Comparison of ENCODE assay signal across 11 cellular contexts in genomic region chr6:32179746-32180405, GRCh38. TPM values are rescaled to one million over a fixed set of nuclear protein-coding genes. Genes with fewer than 3 reads are reported as not detected.
DNase-seq lines count a peak whose midpoint lies in the region; ATAC-seq, FAIRE-seq and TF ChIP-seq lines count a peak whose summit lies in the region.
"Had no signal": no experiment of that assay in that cellular context is flagged by ENCODE, and none has a peak within 500 bp of the region (broad histone marks: within the 10 kb centered on the region; RNA-seq: fewer than 3 reads in every experiment).

No MANE protein-coding gene starts in this region.

- TF ChIP-seq CTCF in HepG2 (CRISPR knock-in tag; IDR thresholded peaks at IDR 0.05) (no peak), right lobe of liver (IDR thresholded peaks at IDR 0.05) (no peak), vagina (IDR thresholded peaks at IDR 0.05) (no peak)

- ATAC-seq in HepG2, result no peak
- no peak for ATAC-seq in right lobe of liver
- ATAC-seq in activated naive CD4-positive, alpha-beta T cell treated with anti-CD3 and anti-CD28 coated beads, Interleukin-2, amount 50 U/mL, for 72 hours, result no peak
- no peak for ATAC-seq in GM21825 (IDR thresholded peaks at IDR 0.05; ENCODE audit: unreplicated experiment)
- no peak for ATAC-seq in GM21786 (IDR thresholded peaks at IDR 0.05; ENCODE audit: unreplicated experiment)

- peak overlapping the region; percentile 97 for H3K4me2 ChIP-seq in HepG2 (ENCODE audit: low read depth, low read length)

- in situ Hi-C loops in HepG2 (cut with HindIII; ENCODE audit: extremely low pct_ligation_motif_present, low pct_unique_long_range_greater_than_20kb), result no loop called here

- peak overlapping the region; percentile 31 to 93 for H3K27ac Mint-ChIP-seq in activated naive CD4-positive, alpha-beta T cell treated with anti-CD3 and anti-CD28 coated beads, Interleukin-2, amount 50 U/mL, for 72 hours

- TF ChIP-seq EP300 in HepG2 (IDR thresholded peaks at IDR 0.05; ENCODE audit: low read depth in 2 of 2, low read length in 2 of 2) (no peak), HepG2 (CRISPR knock-in tag; IDR thresholded peaks at IDR 0.05; ENCODE audit: borderline replicate concordance) (no peak)

- H3K4me1 ChIP-seq in HepG2 (ENCODE audit: insufficient read depth, low read length) (peaks cover 35% of the 10 kb centered on the region), right lobe of liver (peaks cover 0 to 26% (median 7%) of the 10 kb centered on the region in 4 donors), muscle layer of duodenum (ENCODE audit: control insufficient read depth in 1 of 2, insufficient read depth in 2 of 2, low read length in 2 of 2) (peaks cover 33 to 41% of the 10 kb centered on the region in 2 donors), vagina (peaks cover 45% of the 10 kb centered on the region)

- H3K36me3 Mint-ChIP-seq in activated naive CD4-positive, alpha-beta T cell treated with anti-CD3 and anti-CD28 coated beads, Interleukin-2, amount 50 U/mL, for 72 hours, result peaks cover 18 to 26% of the 10 kb centered on the region in 2 donors

- H3K36me3 ChIP-seq in HepG2 (replicated peaks in 1 of 2; ENCODE audit: control insufficient read depth in 1 of 2, insufficient read depth in 2 of 2, low read length in 2 of 2) (peaks cover 20 to 32% of the 10 kb centered on the region in 2 experiments; a peak in 4 of 5 replicates), right lobe of liver (peaks cover 0 to 3% (median 0%) of the 10 kb centered on the region in 4 donors), muscle layer of duodenum (ENCODE audit: control insufficient read depth in 1 of 2, insufficient read depth in 2 of 2, low read length in 2 of 2) (peaks cover 21 to 35% of the 10 kb centered on the region in 2 donors), vagina (peaks cover 0 to 10% of the 10 kb centered on the region in 2 donors)

- no peak overlapping the region; a peak in 1 of 6 replicates for H3K4me3 ChIP-seq in HepG2 (replicated peaks in 1 of 3; ENCODE audit: insufficient read depth in 1 of 3, low read depth in 2 of 3, low read length in 3 of 3)
- no peak overlapping the region for H3K4me3 ChIP-seq in right lobe of liver
- peak overlapping the region; percentile 80 to 84 for H3K4me3 ChIP-seq in muscle layer of duodenum (ENCODE audit: low read depth in 1 of 2, low read length in 2 of 2)
- no peak overlapping the region for H3K4me3 ChIP-seq in vagina

- H3K27me3 ChIP-seq in HepG2 (ENCODE audit: control insufficient read depth in 1 of 2, insufficient read depth in 2 of 2, low read length in 2 of 2) (no peaks in the 10 kb centered on the region; a peak in 1 of 5 replicates), right lobe of liver (no peaks in the 10 kb centered on the region), muscle layer of duodenum (ENCODE audit: low read depth, low read length) (no peaks in the 10 kb centered on the region), vagina (no peaks in the 10 kb centered on the region)

- intact Hi-C loops in HepG2 (cut with micrococcal nuclease; ENCODE audit: unreplicated experiment), result loop anchor here (5.0 kb wide), 1 partner anchor 1087 kb away; no protein-coding TSS in a partner anchor
- intact Hi-C loops in right lobe of liver (cut with DNase I), result no loop called here
- intact Hi-C loops in vagina (cut with DNase I), result loop anchor here (10.0 kb wide), 2 partner anchors 55 to 1025 kb away; partner anchors contain the start of genes ATF6B, HSD17B8, RING1 and RXRB

- H3K9ac ChIP-seq in HepG2 (ENCODE audit: insufficient read depth, low read depth, low read length), result peak overlapping the region; percentile 90; the same call in 1 of the 2 replicates

- no peak for TF ChIP-seq RAD21 in HepG2 (CRISPR knock-in tag; IDR thresholded peaks at IDR 0.05)

- DNase-seq in HepG2 (ENCODE audit: low spot score) (no peak), right lobe of liver (no peak), vagina (ENCODE audit: extremely low spot score in 2 of 2) (no peak), NCI-H774 (lab: John Stamatoyannopoulos, UW) (no peak)
- peak in 1 of 2 donors; percentile 52 for DNase-seq in activated naive CD4-positive, alpha-beta T cell treated with anti-CD3 and anti-CD28 coated beads, Interleukin-2, amount 50 U/mL, for 72 hours (ENCODE audit: low spot score in 2 of 2)
- DNase-seq: NCI-H748 treated with DMSO at 0.1 percent for 48 hours had no signal

- H2AFZ ChIP-seq in HepG2 (ENCODE audit: low read length), result no peak overlapping the region

- H4K20me1 ChIP-seq in HepG2 (ENCODE audit: insufficient read depth, low read length), result no peaks in the 10 kb centered on the region

- H3K27ac ChIP-seq in HepG2 (ENCODE audit: extremely low read length, insufficient read depth, low read length) (peak overlapping the region; percentile 97), right lobe of liver (no peak overlapping the region), muscle layer of duodenum (ENCODE audit: low read length) (no peak overlapping the region), vagina (peak overlapping the region; percentile 95)

- no peaks in the 10 kb centered on the region for H3K9me3 Mint-ChIP-seq in activated naive CD4-positive, alpha-beta T cell treated with anti-CD3 and anti-CD28 coated beads, Interleukin-2, amount 50 U/mL, for 72 hours

- H3K79me2 ChIP-seq in HepG2 (ENCODE audit: insufficient read depth, low read length), result peaks cover 30% of the 10 kb centered on the region

- H3K9me3 ChIP-seq in HepG2 (ENCODE audit: low read length) (no peaks in the 10 kb centered on the region), right lobe of liver (no peaks in the 10 kb centered on the region), muscle layer of duodenum (ENCODE audit: control insufficient read depth in 1 of 2, low read length in 2 of 2) (no peaks in the 10 kb centered on the region), vagina (no peaks in the 10 kb centered on the region)
- H3K9me3 ChIP-seq: thoracic aorta had no signal

- no peak for FAIRE-seq in HepG2 (lab: Jason Lieb, UNC)
- FAIRE-seq: D721Med had no signal

- POLR2A ChIA-PET in HepG2 (lab: Yijun Ruan, JAX), result interaction anchor here (1.6 to 5.8 kb wide), 3 partner anchors 9 to 52 kb away, joined by 5 to 127 read pairs (median 82); partner anchors contain the start of genes ATF6B and PBX2

- no TSS peak for BruUV-seq in HepG2 (replicated peaks; lab: Mats Ljungman, UMichigan)

- 90% methylated on average over 10 of the region's 10 CpGs for WGBS in HepG2 (ENCODE audit: low lambda C conversion rate)
- 71% methylated on average over 10 of the region's 10 CpGs for WGBS in right lobe of liver (ENCODE audit: insufficient coverage, low coverage, low lambda C conversion rate, missing lambda C conversion rate)

- CTCF ChIA-PET in HepG2 (lab: Yijun Ruan, JAX; ENCODE audit: low intra/inter-chr PET ratio, low total read pairs), result no interaction called here

- TF ChIP-seq POLR2A in HepG2 (IDR thresholded peaks at IDR 0.05; ENCODE audit: insufficient read depth in 1 of 2, low read depth in 2 of 2, low read length in 2 of 2), result no peak
- no peak for TF ChIP-seq POLR2A in right lobe of liver (IDR thresholded peaks at IDR 0.05)
- no peak for TF ChIP-seq POLR2A in vagina (IDR thresholded peaks at IDR 0.05)

RNA-seq across cellular contexts. Expression of gene RNF5, which starts 1.7 kb away (rescaled TPM):
- 98.0 and 107 TPM in 2 replicates for total RNA-seq in HepG2 (2016; rRNA removed; fragmentation: Illumina TruSeq; extraction: Trizol)
- 51.1 and 51.5 TPM in 2 replicates for total RNA-seq in HepG2 (2016; cell fraction: cytosol; rRNA removed; fragmentation: Illumina TruSeq; extraction: Trizol; ENCODE audit: low read depth)
- 100 and 113 TPM in 2 replicates for total RNA-seq in HepG2 (2016; cell fraction: insoluble cytoplasmic fraction; rRNA removed; fragmentation: Illumina TruSeq; extraction: Trizol)
- total RNA-seq in HepG2 (2016; cell fraction: membrane; rRNA removed; fragmentation: Illumina TruSeq; extraction: Trizol), result 81.3 and 84.1 TPM in 2 replicates
- total RNA-seq in HepG2 (2016; cell fraction: nucleus; rRNA removed; fragmentation: Illumina TruSeq; extraction: Trizol), result 38.9 and 40.1 TPM in 2 replicates
- 117 and 131 TPM in 2 replicates for polyA plus RNA-seq in HepG2 (2011; rRNA removed)
- 180 and 181 TPM in 2 replicates for polyA plus RNA-seq in HepG2 (2011; cell fraction: cytosol; rRNA removed)
- 49.7 and 51.1 TPM in 2 replicates for polyA plus RNA-seq in HepG2 (2011; cell fraction: nucleus; rRNA removed)
- 124 and 133 TPM in 2 replicates for polyA plus RNA-seq in HepG2 (2012)
- polyA plus RNA-seq in HepG2 (2016; cell fraction: cytosol; fragmentation: Illumina TruSeq; extraction: Trizol; ENCODE audit: low read depth), result 72.5 TPM in 2 replicates
- 150 and 151 TPM in 2 replicates for polyA plus RNA-seq in HepG2 (2016; cell fraction: insoluble cytoplasmic fraction; fragmentation: Illumina TruSeq; extraction: Trizol; ENCODE audit: low read depth)
- 109 and 112 TPM in 2 replicates for polyA plus RNA-seq in HepG2 (2016; cell fraction: membrane; fragmentation: Illumina TruSeq; extraction: Trizol; ENCODE audit: low read depth)
- polyA plus RNA-seq in HepG2 (2016; cell fraction: nucleus; fragmentation: Illumina TruSeq; extraction: Trizol; ENCODE audit: insufficient read depth, low read depth), result 75.3 and 76.6 TPM in 2 replicates
- polyA minus RNA-seq in HepG2 (2011; rRNA and poly(A)+ RNA removed; ENCODE audit: low replicate concordance), result 64.0 and 99.2 TPM in 2 replicates
- 36.3 and 44.2 TPM in 2 replicates for polyA minus RNA-seq in HepG2 (2011; cell fraction: cytosol; rRNA and poly(A)+ RNA removed)
- 16.9 and 18.9 TPM in 2 replicates for polyA minus RNA-seq in HepG2 (2011; cell fraction: nucleus; rRNA and poly(A)+ RNA removed)
- 10 to 100 TPM; 50.5 to 90.4 (median 60.9) TPM for total RNA-seq in right lobe of liver
- total RNA-seq in activated naive CD4-positive, alpha-beta T cell treated with anti-CD3 and anti-CD28 coated beads, Interleukin-2, amount 50 U/mL, for 72 hours, result 10 to 100 TPM; 62.6 to 86.2 TPM
- total RNA-seq in vagina, result 48.4 TPM

RNA-seq across cellular contexts. Expression of gene AGPAT1, which starts 4.0 kb away (rescaled TPM):
- total RNA-seq in HepG2 (2016; rRNA removed; fragmentation: Illumina TruSeq; extraction: Trizol) (40.4 and 51.3 TPM in 2 replicates), right lobe of liver (10 to 100 TPM; 23.5 to 36.9 (median 31.6) TPM), vagina (35.1 TPM)
- total RNA-seq in HepG2 (2016; cell fraction: cytosol; rRNA removed; fragmentation: Illumina TruSeq; extraction: Trizol; ENCODE audit: low read depth), result 81.2 and 93.6 TPM in 2 replicates
- 33.4 and 51.4 TPM in 2 replicates for total RNA-seq in HepG2 (2016; cell fraction: insoluble cytoplasmic fraction; rRNA removed; fragmentation: Illumina TruSeq; extraction: Trizol)
- 155 and 171 TPM in 2 replicates for total RNA-seq in HepG2 (2016; cell fraction: membrane; rRNA removed; fragmentation: Illumina TruSeq; extraction: Trizol)
- 32.0 and 35.9 TPM in 2 replicates for total RNA-seq in HepG2 (2016; cell fraction: nucleus; rRNA removed; fragmentation: Illumina TruSeq; extraction: Trizol)
- 139 and 164 TPM in 2 replicates for polyA plus RNA-seq in HepG2 (2011; rRNA removed)
- polyA plus RNA-seq in HepG2 (2011; cell fraction: cytosol; rRNA removed), result 172 and 177 TPM in 2 replicates
- 110 and 131 TPM in 2 replicates for polyA plus RNA-seq in HepG2 (2011; cell fraction: nucleus; rRNA removed)
- polyA plus RNA-seq in HepG2 (2012), result 90.8 and 93.8 TPM in 2 replicates
- polyA plus RNA-seq in HepG2 (2016; cell fraction: cytosol; fragmentation: Illumina TruSeq; extraction: Trizol; ENCODE audit: low read depth), result 243 and 265 TPM in 2 replicates
- 72.4 and 91.5 TPM in 2 replicates for polyA plus RNA-seq in HepG2 (2016; cell fraction: insoluble cytoplasmic fraction; fragmentation: Illumina TruSeq; extraction: Trizol; ENCODE audit: low read depth)
- 343 and 366 TPM in 2 replicates for polyA plus RNA-seq in HepG2 (2016; cell fraction: membrane; fragmentation: Illumina TruSeq; extraction: Trizol; ENCODE audit: low read depth)
- 92.4 and 99.1 TPM in 2 replicates for polyA plus RNA-seq in HepG2 (2016; cell fraction: nucleus; fragmentation: Illumina TruSeq; extraction: Trizol; ENCODE audit: insufficient read depth, low read depth)
- 171 and 334 TPM in 2 replicates for polyA minus RNA-seq in HepG2 (2011; rRNA and poly(A)+ RNA removed; ENCODE audit: low replicate concordance)
- 80.3 and 91.5 TPM in 2 replicates for polyA minus RNA-seq in HepG2 (2011; cell fraction: cytosol; rRNA and poly(A)+ RNA removed)
- 25.5 and 38.5 TPM in 2 replicates for polyA minus RNA-seq in HepG2 (2011; cell fraction: nucleus; rRNA and poly(A)+ RNA removed)
- 10 to 100 TPM; 33.2 to 35.0 TPM for total RNA-seq in activated naive CD4-positive, alpha-beta T cell treated with anti-CD3 and anti-CD28 coated beads, Interleukin-2, amount 50 U/mL, for 72 hours

RNA-seq across cellular contexts. Expression of gene AGER, which starts 4.2 kb away (rescaled TPM):
- total RNA-seq in HepG2 (2016; rRNA removed; fragmentation: Illumina TruSeq; extraction: Trizol), result 0.41 and 1.9 TPM in 2 replicates
- 2.6 and 2.7 TPM in 2 replicates for total RNA-seq in HepG2 (2016; cell fraction: cytosol; rRNA removed; fragmentation: Illumina TruSeq; extraction: Trizol; ENCODE audit: low read depth)
- 0.62 and 1.6 TPM in 2 replicates for total RNA-seq in HepG2 (2016; cell fraction: insoluble cytoplasmic fraction; rRNA removed; fragmentation: Illumina TruSeq; extraction: Trizol)
- 1.0 and 1.2 TPM in 2 replicates for total RNA-seq in HepG2 (2016; cell fraction: membrane; rRNA removed; fragmentation: Illumina TruSeq; extraction: Trizol)
- total RNA-seq in HepG2 (2016; cell fraction: nucleus; rRNA removed; fragmentation: Illumina TruSeq; extraction: Trizol), result 2.8 and 4.0 TPM in 2 replicates
- polyA plus RNA-seq in HepG2 (2011; rRNA removed), result 5.1 and 5.7 TPM in 2 replicates
- polyA plus RNA-seq in HepG2 (2011; cell fraction: cytosol; rRNA removed), result 0.83 and 1.4 TPM in 2 replicates
- polyA plus RNA-seq in HepG2 (2011; cell fraction: nucleus; rRNA removed), result 50.1 and 67.3 TPM in 2 replicates
- polyA plus RNA-seq in HepG2 (2012), result 8.4 and 12.5 TPM in 2 replicates
- 1.2 and 1.8 TPM in 2 replicates for polyA plus RNA-seq in HepG2 (2016; cell fraction: cytosol; fragmentation: Illumina TruSeq; extraction: Trizol; ENCODE audit: low read depth)
- 0.76 and 1.1 TPM in 2 replicates for polyA plus RNA-seq in HepG2 (2016; cell fraction: insoluble cytoplasmic fraction; fragmentation: Illumina TruSeq; extraction: Trizol; ENCODE audit: low read depth)
- polyA plus RNA-seq in HepG2 (2016; cell fraction: membrane; fragmentation: Illumina TruSeq; extraction: Trizol; ENCODE audit: low read depth), result 1.5 and 1.9 TPM in 2 replicates
- polyA plus RNA-seq in HepG2 (2016; cell fraction: nucleus; fragmentation: Illumina TruSeq; extraction: Trizol; ENCODE audit: insufficient read depth, low read depth), result 22.5 and 29.9 TPM in 2 replicates
- 1.0 and 1.1 TPM in 2 replicates for polyA minus RNA-seq in HepG2 (2011; rRNA and poly(A)+ RNA removed; ENCODE audit: low replicate concordance)
- not detected in 2 replicates for polyA minus RNA-seq in HepG2 (2011; cell fraction: cytosol; rRNA and poly(A)+ RNA removed)
- 5.3 and 9.2 TPM in 2 replicates for polyA minus RNA-seq in HepG2 (2011; cell fraction: nucleus; rRNA and poly(A)+ RNA removed)
- total RNA-seq in right lobe of liver, result 1 to 10 TPM in 4 of 6 experiments, under 1 TPM in 2; 0.81 to 3.4 (median 1.8) TPM
- total RNA-seq in activated naive CD4-positive, alpha-beta T cell treated with anti-CD3 and anti-CD28 coated beads, Interleukin-2, amount 50 U/mL, for 72 hours, result 10 to 100 TPM; 21.6 to 26.3 TPM
- 8.1 TPM for total RNA-seq in vagina

RNA-seq across cellular contexts. Expression of gene PBX2, which starts 10.1 kb away (rescaled TPM):
- total RNA-seq in HepG2 (2016; rRNA removed; fragmentation: Illumina TruSeq; extraction: Trizol) (42.3 and 45.2 TPM in 2 replicates), right lobe of liver (10 to 100 TPM; 15.5 to 29.5 (median 24.3) TPM), vagina (49.4 TPM)
- total RNA-seq in HepG2 (2016; cell fraction: cytosol; rRNA removed; fragmentation: Illumina TruSeq; extraction: Trizol; ENCODE audit: low read depth), result 12.1 and 13.1 TPM in 2 replicates
- 42.9 and 44.9 TPM in 2 replicates for total RNA-seq in HepG2 (2016; cell fraction: insoluble cytoplasmic fraction; rRNA removed; fragmentation: Illumina TruSeq; extraction: Trizol)
- total RNA-seq in HepG2 (2016; cell fraction: membrane; rRNA removed; fragmentation: Illumina TruSeq; extraction: Trizol), result 41.6 and 42.9 TPM in 2 replicates
- 25.7 and 31.6 TPM in 2 replicates for total RNA-seq in HepG2 (2016; cell fraction: nucleus; rRNA removed; fragmentation: Illumina TruSeq; extraction: Trizol)
- 77.8 and 102 TPM in 2 replicates for polyA plus RNA-seq in HepG2 (2011; rRNA removed)
- 64.6 and 73.5 TPM in 2 replicates for polyA plus RNA-seq in HepG2 (2011; cell fraction: cytosol; rRNA removed)
- 182 TPM in 2 replicates for polyA plus RNA-seq in HepG2 (2011; cell fraction: nucleus; rRNA removed)
- 59.3 and 64.5 TPM in 2 replicates for polyA plus RNA-seq in HepG2 (2012)
- 13.4 and 14.0 TPM in 2 replicates for polyA plus RNA-seq in HepG2 (2016; cell fraction: cytosol; fragmentation: Illumina TruSeq; extraction: Trizol; ENCODE audit: low read depth)
- polyA plus RNA-seq in HepG2 (2016; cell fraction: insoluble cytoplasmic fraction; fragmentation: Illumina TruSeq; extraction: Trizol; ENCODE audit: low read depth), result 65.7 and 70.8 TPM in 2 replicates
- polyA plus RNA-seq in HepG2 (2016; cell fraction: membrane; fragmentation: Illumina TruSeq; extraction: Trizol; ENCODE audit: low read depth), result 43.5 and 44.8 TPM in 2 replicates
- polyA plus RNA-seq in HepG2 (2016; cell fraction: nucleus; fragmentation: Illumina TruSeq; extraction: Trizol; ENCODE audit: insufficient read depth, low read depth), result 91.8 and 101 TPM in 2 replicates
- polyA minus RNA-seq in HepG2 (2011; rRNA and poly(A)+ RNA removed; ENCODE audit: low replicate concordance), result 42.4 and 74.2 TPM in 2 replicates
- 34.8 and 36.8 TPM in 2 replicates for polyA minus RNA-seq in HepG2 (2011; cell fraction: cytosol; rRNA and poly(A)+ RNA removed)
- 46.7 and 47.1 TPM in 2 replicates for polyA minus RNA-seq in HepG2 (2011; cell fraction: nucleus; rRNA and poly(A)+ RNA removed)
- total RNA-seq in activated naive CD4-positive, alpha-beta T cell treated with anti-CD3 and anti-CD28 coated beads, Interleukin-2, amount 50 U/mL, for 72 hours, result 10 to 100 TPM; 65.4 to 88.7 TPM

RNA-seq across cellular contexts. Expression of gene GPSM3, which starts 12.6 kb away (rescaled TPM):
- total RNA-seq in HepG2 (2016; rRNA removed; fragmentation: Illumina TruSeq; extraction: Trizol) (0.18 and 0.27 TPM in 2 replicates), right lobe of liver (1 to 10 TPM; 3.7 to 9.2 (median 5.7) TPM), vagina (16.2 TPM)
- total RNA-seq in HepG2 (2016; cell fraction: cytosol; rRNA removed; fragmentation: Illumina TruSeq; extraction: Trizol; ENCODE audit: low read depth), result 0.44 and 0.81 TPM in 2 replicates
- 0.22 and 0.37 TPM in 2 replicates for total RNA-seq in HepG2 (2016; cell fraction: insoluble cytoplasmic fraction; rRNA removed; fragmentation: Illumina TruSeq; extraction: Trizol)
- 0.56 and 0.86 TPM in 2 replicates for total RNA-seq in HepG2 (2016; cell fraction: membrane; rRNA removed; fragmentation: Illumina TruSeq; extraction: Trizol)
- 0.37 TPM in 1 of 2 replicates, not detected in the other for total RNA-seq in HepG2 (2016; cell fraction: nucleus; rRNA removed; fragmentation: Illumina TruSeq; extraction: Trizol)
- 6.2 and 7.5 TPM in 2 replicates for polyA plus RNA-seq in HepG2 (2011; rRNA removed)
- 4.7 and 5.8 TPM in 2 replicates for polyA plus RNA-seq in HepG2 (2011; cell fraction: cytosol; rRNA removed)
- 5.9 and 6.0 TPM in 2 replicates for polyA plus RNA-seq in HepG2 (2011; cell fraction: nucleus; rRNA removed)
- 3.3 and 4.1 TPM in 2 replicates for polyA plus RNA-seq in HepG2 (2012)
- 0.46 and 0.87 TPM in 2 replicates for polyA plus RNA-seq in HepG2 (2016; cell fraction: cytosol; fragmentation: Illumina TruSeq; extraction: Trizol; ENCODE audit: low read depth)
- polyA plus RNA-seq in HepG2 (2016; cell fraction: insoluble cytoplasmic fraction; fragmentation: Illumina TruSeq; extraction: Trizol; ENCODE audit: low read depth), result 0.22 and 0.38 TPM in 2 replicates
- 0.89 and 1.0 TPM in 2 replicates for polyA plus RNA-seq in HepG2 (2016; cell fraction: membrane; fragmentation: Illumina TruSeq; extraction: Trizol; ENCODE audit: low read depth)
- 0.45 and 0.55 TPM in 2 replicates for polyA plus RNA-seq in HepG2 (2016; cell fraction: nucleus; fragmentation: Illumina TruSeq; extraction: Trizol; ENCODE audit: insufficient read depth, low read depth)
- 0.42 and 2.7 TPM in 2 replicates for polyA minus RNA-seq in HepG2 (2011; rRNA and poly(A)+ RNA removed; ENCODE audit: low replicate concordance)
- 1.2 and 1.7 TPM in 2 replicates for polyA minus RNA-seq in HepG2 (2011; cell fraction: cytosol; rRNA and poly(A)+ RNA removed)
- polyA minus RNA-seq in HepG2 (2011; cell fraction: nucleus; rRNA and poly(A)+ RNA removed), result 1.3 and 1.9 TPM in 2 replicates
- total RNA-seq in activated naive CD4-positive, alpha-beta T cell treated with anti-CD3 and anti-CD28 coated beads, Interleukin-2, amount 50 U/mL, for 72 hours, result 100 to 1,000 TPM in 1 of 2 donors, 10 to 100 TPM in 1; 84.9 to 151 TPM

Comparison
In these comparisons a context has a peak if more than half of its experiments do, and no peak if none do; other contexts are left out.
1. H3K27ac ChIP-seq: peak in HepG2 (single experiment) and vagina (single experiment); none in right lobe of liver (0 of 3) and muscle layer of duodenum (single experiment).
2. intact Hi-C loops: an anchor here in HepG2 (5.0 kb wide) and vagina (10.0 kb wide); none called in right lobe of liver.
3. H3K4me3 ChIP-seq: peak in muscle layer of duodenum (2 of 2); none in HepG2 (0 of 3), right lobe of liver (0 of 3) and vagina (0 of 2).